Comparison of ENCODE assay signal across 15 cellular contexts in genomic region chr11:96167233-96167632, GRCh38.
A peak's percentile ranks its signal among the peaks of the same experiment; 100 is the strongest.
DNase-seq lines count a peak whose midpoint lies in the region; ATAC-seq and TF ChIP-seq lines count a peak whose summit lies in the region.
"Had no signal": no experiment of that assay in that cellular context is flagged by ENCODE, and none has a peak within 500 bp of the region (broad histone marks: within the 10 kb centered on the region; RNA-seq: fewer than 3 reads in every experiment).

No MANE protein-coding gene starts in this region.

- no peak overlapping the region for H3K9ac ChIP-seq in mammary epithelial cell (ENCODE audit: insufficient read depth, low read length)

- H3K27ac ChIP-seq in mammary epithelial cell (ENCODE audit: insufficient read depth, low read depth, low read length): no peak overlapping the region
- H3K27ac ChIP-seq: adrenal gland had no signal

- no peaks in the 10 kb centered on the region for H3K36me3 ChIP-seq in mammary epithelial cell (ENCODE audit: insufficient read depth, low read length)
- H3K36me3 ChIP-seq: adrenal gland had no signal

- CTCF ChIA-PET in MCF 10A (lab: Yijun Ruan, JAX) (interaction anchor here (0.6 to 5.5 kb wide), 6 partner anchors 8 to 175 kb away, joined by 3 to 37 read pairs (median 4); partner anchors contain the start of gene MAML2), mammary epithelial cell (lab: Charles Lee; ENCODE audit: low non-redundant PET) (no interaction called here)

- intact Hi-C loops in MCF 10A (cut with micrococcal nuclease) (no loop called here), mammary epithelial cell (cut with micrococcal nuclease) (no loop called here)

- H3K4me3 ChIP-seq in mammary epithelial cell (replicated peaks in 1 of 3; ENCODE audit: insufficient read depth in 1 of 3, low read depth in 2 of 3, low read length in 3 of 3): no peak overlapping the region
- H3K4me3 ChIP-seq: adrenal gland had no signal

- ATAC-seq in GM19467 (IDR thresholded peaks at IDR 0.05; ENCODE audit: unreplicated experiment): no peak

- in situ Hi-C loops in mammary epithelial cell (cut with MboI; ENCODE audit: low sequenced_read_pairs in 2 of 2): no loop called here

- H3K9me3 Mint-ChIP-seq in MCF 10A (ENCODE audit: unreplicated experiment) (no peaks in the 10 kb centered on the region), type B pancreatic cell (peaks cover 4% of the 10 kb centered on the region)

- POLR2A ChIA-PET in MCF 10A (lab: Yijun Ruan, JAX): interaction anchor here (1.0 to 3.7 kb wide), 7 partner anchors 12 to 72 kb away, joined by 3 to 21 read pairs (median 7); no protein-coding TSS in a partner anchor

- H3K4me3 Mint-ChIP-seq in MCF 10A (ENCODE audit: unreplicated experiment) (no peak overlapping the region), type B pancreatic cell (peak overlapping the region; percentile 38)

- no peaks in the 10 kb centered on the region for H3K79me2 ChIP-seq in mammary epithelial cell (ENCODE audit: insufficient read depth, low read length)

- DNase-seq in MCF 10A (ENCODE audit: unreplicated experiment): no peak
- no peak for DNase-seq in mammary epithelial cell
- DNase-seq in SK-N-DZ (ENCODE audit: low spot score): peak; percentile 33
- DNase-seq in left kidney (ENCODE audit: low read depth, low spot score): peak; percentile 73
- DNase-seq in type B pancreatic cell (ENCODE audit: extremely low spot score, unreplicated experiment): no peak
- no peak for DNase-seq in NOMO-1 treated with dmso at 0.1 percent for 144 hours (lab: John Stamatoyannopoulos, UW; ENCODE audit: unreplicated experiment)
- DNase-seq in NCI-H446 treated with DMSO at 0.1 percent for 48 hours (lab: John Stamatoyannopoulos, UW): no peak
- DNase-seq: activated CD8-positive, alpha-beta memory T cell treated with anti-CD3 and anti-CD28 coated beads, Interleukin-2, amount 50 U/mL, for 48 hours; adrenal gland; NCI-H1436 treated with DMSO at 0.1 percent for 48 hours; NCI-H226; stimulated activated naive CD4-positive, alpha-beta T cell; T-helper 2 cell had no signal

- no peaks in the 10 kb centered on the region for H3K27me3 ChIP-seq in mammary epithelial cell (ENCODE audit: insufficient read depth, low read length)
- H3K27me3 ChIP-seq: adrenal gland had no signal

- H4K20me1 ChIP-seq in mammary epithelial cell (ENCODE audit: insufficient read depth, low read length): no peaks in the 10 kb centered on the region

- peaks cover 40% of the 10 kb centered on the region for H3K4me1 Mint-ChIP-seq in MCF 10A (ENCODE audit: insufficient read depth, unreplicated experiment)
- H3K4me1 Mint-ChIP-seq in type B pancreatic cell (ENCODE audit: unreplicated experiment): peaks cover 45% of the 10 kb centered on the region

- H3K4me1 ChIP-seq in mammary epithelial cell (ENCODE audit: insufficient read depth, low read length): peaks cover 24% of the 10 kb centered on the region

- BruUV-seq in MCF 10A (replicated peaks; lab: Mats Ljungman, UMichigan) (no TSS peak), mammary epithelial cell (replicated peaks; lab: Mats Ljungman, UMichigan) (no TSS peak)

- no peak overlapping the region for H2AFZ ChIP-seq in mammary epithelial cell (ENCODE audit: low read depth, low read length)

- no peaks in the 10 kb centered on the region for H3K36me3 Mint-ChIP-seq in MCF 10A (ENCODE audit: insufficient read depth, unreplicated experiment)
- H3K36me3 Mint-ChIP-seq in type B pancreatic cell: peaks cover 14% of the 10 kb centered on the region

- no peaks in the 10 kb centered on the region for H3K9me3 ChIP-seq in mammary epithelial cell (replicated peaks; ENCODE audit: insufficient read depth, low read length)
- H3K9me3 ChIP-seq: adrenal gland had no signal

- dilution Hi-C loops in mammary epithelial cell (cut with HindIII; ENCODE audit: low sequenced_read_pairs): no loop called here

- H3K27ac Mint-ChIP-seq in MCF 10A (ENCODE audit: low read depth, unreplicated experiment) (peak overlapping the region; percentile 63), type B pancreatic cell (peak overlapping the region; percentile 61)
- H3K27ac Mint-ChIP-seq: progenitor cell of endocrine pancreas had no signal

- WGBS in mammary epithelial cell (ENCODE audit: low coverage, missing lambda C conversion rate): 100% methylated on average over 2 of the region's 2 CpGs

- no peak overlapping the region for H3K4me2 ChIP-seq in mammary epithelial cell (ENCODE audit: insufficient read depth, low read depth, low read length)

- H3K27me3 Mint-ChIP-seq in MCF 10A (ENCODE audit: insufficient read depth, unreplicated experiment) (no peaks in the 10 kb centered on the region), type B pancreatic cell (no peaks in the 10 kb centered on the region)
- H3K27me3 Mint-ChIP-seq: progenitor cell of endocrine pancreas had no signal

- no peak for TF ChIP-seq CTCF in MCF 10A (IDR thresholded peaks at IDR 0.05; ENCODE audit: unreplicated experiment)
- TF ChIP-seq CTCF in mammary epithelial cell (conservative IDR thresholded peaks at IDR 0.05 in 1 of 2, IDR thresholded peaks at IDR 0.05 in 1 of 2; ENCODE audit: extremely low read depth in 1 of 2, insufficient read depth in 1 of 2, low read depth in 1 of 2, low read length in 2 of 2): no peak
- no peak for TF ChIP-seq CTCF in type B pancreatic cell (conservative IDR thresholded peaks at IDR 0.05)

Comparison
In these comparisons a context has a peak if more than half of its experiments do, and no peak if none do; other contexts are left out.
1. DNase-seq: peak in SK-N-DZ (single experiment) and left kidney (single experiment); none in MCF 10A (single experiment), mammary epithelial cell (single experiment), type B pancreatic cell (single experiment), NOMO-1 treated with dmso at 0.1 percent for 144 hours (single experiment) and NCI-H446 treated with DMSO at 0.1 percent for 48 hours (single experiment).